In genomic region chr9:1791191-1791590, GRCh38 we compare ENCODE assay signal across 33 cellular contexts.
"Had no signal": no experiment of that assay in that cellular context is flagged by ENCODE, and none has a peak within 500 bp of the region (broad histone marks: within the 10 kb centered on the region; RNA-seq: fewer than 3 reads in every experiment).

No MANE protein-coding gene starts in this region.

- DNase-seq: activated effector memory CD4-positive, alpha-beta T cell treated with anti-CD3 and anti-CD28 coated beads, Interleukin-2, amount 50 U/mL, for 16 hours; activated effector memory CD4-positive, alpha-beta T cell treated with Interleukin-2 at 50 U/mL for 16 hours; activated gamma-delta T cell; activated gamma-delta T cell treated with Interleukin-2 at 50 U/mL for 16 hours; activated naive CD4-positive, alpha-beta T cell; activated naive CD4-positive, alpha-beta T cell treated with anti-CD3 and anti-CD28 coated beads for 36 hours; activated naive CD4-positive, alpha-beta T cell treated with anti-CD3 and anti-CD28 coated beads, Interleukin-2, amount 10 ng/mL, durations not matched to agents 7 days and 5 days; activated naive CD4-positive, alpha-beta T cell treated with anti-CD3 and anti-CD28 coated beads, Interleukin-2, amount 50 U/mL, for 16 hours; activated naive CD4-positive, alpha-beta T cell treated with Interleukin-2 at 50 U/mL for 16 hours; activated naive CD8-positive, alpha-beta T cell treated with anti-CD3 and anti-CD28 coated beads for 36 hours; activated naive CD8-positive, alpha-beta T cell treated with anti-CD3 and anti-CD28 coated beads, Interleukin-2, amount 10 ng/mL, durations not matched to agents 7 days and 5 days; activated naive CD8-positive, alpha-beta T cell treated with anti-CD3 and anti-CD28 coated beads, Interleukin-2, amount 50 U/mL, for 24 hours; activated T-cell treated with anti-CD3 and anti-CD28 coated beads, Interleukin-2, amount 50 U/mL, for 1 hour; activated T-cell treated with anti-CD3 and anti-CD28 coated beads, Interleukin-2, amount 50 U/mL, for 24 hours; activated T-cell treated with anti-CD3 and anti-CD28 coated beads, Interleukin-2, amount 50 U/mL, for 4 hours; activated T-cell treated with anti-CD3 and anti-CD28 coated beads, Interleukin-2, amount 50 U/mL, for 48 hours; activated T-cell treated with anti-CD3 and anti-CD28 coated beads, Interleukin-2, amount 50 U/mL, for 72 hours; adrenal gland; amniotic stem cell; amygdala; aorta; body of pancreas; brain microvascular endothelial cell; central memory CD4-positive, alpha-beta T cell; cerebellar nuclear complex had no signal

- H3K9me3 Mint-ChIP-seq: activated naive CD4-positive, alpha-beta T cell treated with anti-CD3 and anti-CD28 coated beads for 36 hours; activated naive CD4-positive, alpha-beta T cell treated with anti-CD3 and anti-CD28 coated beads, Interleukin-2, amount 10 ng/mL, durations not matched to agents 7 days and 5 days; activated naive CD4-positive, alpha-beta T cell treated with anti-CD3 and anti-CD28 coated beads, Interleukin-2, amount 50 U/mL, for 24 hours; activated naive CD4-positive, alpha-beta T cell treated with anti-CD3 and anti-CD28 coated beads, Interleukin-2, amount 50 U/mL, for 72 hours; activated naive CD8-positive, alpha-beta T cell treated with anti-CD3 and anti-CD28 coated beads for 36 hours; activated naive CD8-positive, alpha-beta T cell treated with anti-CD3 and anti-CD28 coated beads, Interleukin-2, amount 10 ng/mL, durations not matched to agents 7 days and 5 days; activated naive CD8-positive, alpha-beta T cell treated with anti-CD3 and anti-CD28 coated beads, Interleukin-2, amount 50 U/mL, for 24 hours; activated T-cell treated with anti-CD3 and anti-CD28 coated beads, Interleukin-2, amount 50 U/mL, for 24 hours; activated T-cell treated with anti-CD3 and anti-CD28 coated beads, Interleukin-2, amount 50 U/mL, for 4 hours; activated T-cell treated with anti-CD3 and anti-CD28 coated beads, Interleukin-2, amount 50 U/mL, for 72 hours; activated T-helper 1 cell treated with anti-CD3 and anti-CD28 coated beads, Interleukin-12 subunit alpha, Interleukin-12 subunit beta, Interleukin-2, Interleukin-4 antibody, amounts not matched to agents 30 ng/mL and 10 ng/mL and 1 ng/mL, durations not matched to agents 14 hours and 24 hours and 36 hours; activated T-helper 2 cell treated with anti-CD3 and anti-CD28 coated beads, Interferon-gamma antibody, Interleukin-2, Interleukin-4, amounts not matched to agents 10 μg/mL and 5 μg/mL and 100 μg/mL, durations not matched to agents 14 hours and 24 hours and 36 hours; brain; central memory CD8-positive, alpha-beta T cell had no signal

- H3K36me3 Mint-ChIP-seq: activated naive CD4-positive, alpha-beta T cell treated with anti-CD3 and anti-CD28 coated beads, Interleukin-2, amount 10 ng/mL, durations not matched to agents 7 days and 5 days; activated naive CD4-positive, alpha-beta T cell treated with anti-CD3 and anti-CD28 coated beads, Interleukin-2, amount 50 U/mL, for 72 hours; activated naive CD8-positive, alpha-beta T cell treated with anti-CD3 and anti-CD28 coated beads for 36 hours; activated naive CD8-positive, alpha-beta T cell treated with anti-CD3 and anti-CD28 coated beads, Interleukin-2, amount 10 ng/mL, durations not matched to agents 7 days and 5 days; brain had no signal

- H3K4me1 Mint-ChIP-seq: activated naive CD4-positive, alpha-beta T cell treated with anti-CD3 and anti-CD28 coated beads, Interleukin-2, amount 10 ng/mL, durations not matched to agents 7 days and 5 days; activated naive CD4-positive, alpha-beta T cell treated with anti-CD3 and anti-CD28 coated beads, Interleukin-2, amount 50 U/mL, for 24 hours; activated naive CD8-positive, alpha-beta T cell treated with anti-CD3 and anti-CD28 coated beads for 36 hours; activated naive CD8-positive, alpha-beta T cell treated with anti-CD3 and anti-CD28 coated beads, Interleukin-2, amount 10 ng/mL, durations not matched to agents 7 days and 5 days; activated naive CD8-positive, alpha-beta T cell treated with anti-CD3 and anti-CD28 coated beads, Interleukin-2, amount 50 U/mL, for 24 hours; activated T-helper 17 cell treated with anti-CD3 and anti-CD28 coated beads, Interleukin-2, amount 50 U/mL, for 72 hours; central memory CD8-positive, alpha-beta T cell had no signal

- H3K4me3 Mint-ChIP-seq: activated naive CD4-positive, alpha-beta T cell treated with anti-CD3 and anti-CD28 coated beads for 36 hours; activated naive CD4-positive, alpha-beta T cell treated with anti-CD3 and anti-CD28 coated beads, Interleukin-2, amount 10 ng/mL, durations not matched to agents 7 days and 5 days; activated naive CD4-positive, alpha-beta T cell treated with anti-CD3 and anti-CD28 coated beads, Interleukin-2, amount 50 U/mL, for 24 hours; activated naive CD8-positive, alpha-beta T cell; activated naive CD8-positive, alpha-beta T cell treated with anti-CD3 and anti-CD28 coated beads for 36 hours; activated naive CD8-positive, alpha-beta T cell treated with anti-CD3 and anti-CD28 coated beads, Interleukin-2, amount 10 ng/mL, durations not matched to agents 7 days and 5 days; activated naive CD8-positive, alpha-beta T cell treated with anti-CD3 and anti-CD28 coated beads, Interleukin-2, amount 50 U/mL, for 24 hours; activated T-cell treated with anti-CD3 and anti-CD28 coated beads, Interleukin-2, amount 50 U/mL, for 24 hours; activated T-cell treated with anti-CD3 and anti-CD28 coated beads, Interleukin-2, amount 50 U/mL, for 4 hours; activated T-cell treated with anti-CD3 and anti-CD28 coated beads, Interleukin-2, amount 50 U/mL, for 72 hours; activated T-helper 1 cell treated with anti-CD3 and anti-CD28 coated beads, Interleukin-12 subunit alpha, Interleukin-12 subunit beta, Interleukin-2, Interleukin-4 antibody, amounts not matched to agents 30 ng/mL and 10 ng/mL and 1 ng/mL, durations not matched to agents 14 hours and 24 hours and 36 hours; activated T-helper 17 cell treated with anti-CD3 and anti-CD28 coated beads, Interleukin-2, amount 50 U/mL, for 72 hours; brain; central memory CD8-positive, alpha-beta T cell had no signal

- ATAC-seq: activated naive CD4-positive, alpha-beta T cell treated with anti-CD3 and anti-CD28 coated beads, Interleukin-2, amount 50 U/mL, for 72 hours; activated naive CD8-positive, alpha-beta T cell treated with anti-CD3 and anti-CD28 coated beads, Interleukin-2, amount 50 U/mL, for 24 hours; activated T-cell treated with anti-CD3 and anti-CD28 coated beads, Interleukin-2, amount 50 U/mL, for 4 hours; activated T-cell treated with anti-CD3 and anti-CD28 coated beads, Interleukin-2, amount 50 U/mL, for 72 hours; activated T-helper 17 cell treated with anti-CD3 and anti-CD28 coated beads, Interleukin-2, amount 50 U/mL, for 72 hours; body of pancreas had no signal

- H3K27ac Mint-ChIP-seq: activated naive CD4-positive, alpha-beta T cell treated with anti-CD3 and anti-CD28 coated beads for 36 hours; activated naive CD4-positive, alpha-beta T cell treated with anti-CD3 and anti-CD28 coated beads, Interleukin-2, amount 10 ng/mL, durations not matched to agents 7 days and 5 days; activated naive CD4-positive, alpha-beta T cell treated with anti-CD3 and anti-CD28 coated beads, Interleukin-2, amount 50 U/mL, for 24 hours; activated naive CD4-positive, alpha-beta T cell treated with anti-CD3 and anti-CD28 coated beads, Interleukin-2, amount 50 U/mL, for 72 hours; activated naive CD8-positive, alpha-beta T cell; activated naive CD8-positive, alpha-beta T cell treated with anti-CD3 and anti-CD28 coated beads for 36 hours; activated naive CD8-positive, alpha-beta T cell treated with anti-CD3 and anti-CD28 coated beads, Interleukin-2, amount 10 ng/mL, durations not matched to agents 7 days and 5 days; activated naive CD8-positive, alpha-beta T cell treated with anti-CD3 and anti-CD28 coated beads, Interleukin-2, amount 50 U/mL, for 24 hours; activated T-cell treated with anti-CD3 and anti-CD28 coated beads, Interleukin-2, amount 50 U/mL, for 24 hours; activated T-cell treated with anti-CD3 and anti-CD28 coated beads, Interleukin-2, amount 50 U/mL, for 72 hours; activated T-helper 1 cell treated with anti-CD3 and anti-CD28 coated beads, Interleukin-12 subunit alpha, Interleukin-12 subunit beta, Interleukin-2, Interleukin-4 antibody, amounts not matched to agents 30 ng/mL and 10 ng/mL and 1 ng/mL, durations not matched to agents 14 hours and 24 hours and 36 hours; activated T-helper 17 cell treated with anti-CD3 and anti-CD28 coated beads, Interleukin-2, amount 50 U/mL, for 72 hours; activated T-helper 2 cell treated with anti-CD3 and anti-CD28 coated beads, Interferon-gamma antibody, Interleukin-2, Interleukin-4, amounts not matched to agents 10 μg/mL and 5 μg/mL and 100 μg/mL, durations not matched to agents 14 hours and 24 hours and 36 hours; brain had no signal
